In genomic region chr1:209500993-209501392, GRCh38 we compare ENCODE assay signal across 10 cellular contexts.
"Had no signal": no experiment of that assay in that cellular context is flagged by ENCODE, and none has a peak within 500 bp of the region (broad histone marks: within the 10 kb centered on the region; RNA-seq: fewer than 3 reads in every experiment).

No MANE protein-coding gene starts in this region.

- H3K9me3 ChIP-seq: HAP-1 had no signal

- FAIRE-seq: H1, H54 had no signal

- H3K4me1 ChIP-seq: HAP-1 had no signal

- ATAC-seq: GM23338 had no signal

- H3K4me2 ChIP-seq: GM23338 had no signal

- H3K27ac Mint-ChIP-seq: GM23338, H9, HFFc6 had no signal

- H2AFZ ChIP-seq: GM23248, GM23338 had no signal

- H3K4me3 ChIP-seq: GM23248, GM23338, HAP-1 had no signal

- DNase-seq: GM23248, GOT3, H7, H9, HCEC 1CT, HFFc6 had no signal

- H3K9ac ChIP-seq: GM23248 had no signal

- H3K4me3 Mint-ChIP-seq: GM23338, H9, HFFc6 had no signal

- H3K27ac ChIP-seq: GM23248 had no signal

- H3K36me3 ChIP-seq: HAP-1 had no signal
